In genomic region chr12:119241049-119241448, GRCh38 we compare ENCODE assay signal across 14 cellular contexts.
A peak's percentile ranks its signal among the peaks of the same experiment; 100 is the strongest.
DNase-seq lines count a peak whose midpoint lies in the region; ATAC-seq and TF ChIP-seq lines count a peak whose summit lies in the region.
"Had no signal": no experiment of that assay in that cellular context is flagged by ENCODE, and none has a peak within 500 bp of the region (broad histone marks: within the 10 kb centered on the region; RNA-seq: fewer than 3 reads in every experiment).

No MANE protein-coding gene starts in this region.

- H3K4me1 ChIP-seq in left lung (no peaks in the 10 kb centered on the region), stomach (peaks cover 0 to 6% (median 2%) of the 10 kb centered on the region in 4 donors), endodermal cell (ENCODE audit: control insufficient read depth, insufficient read depth, low read length) (peaks cover 8% of the 10 kb centered on the region)

- H3K27ac Mint-ChIP-seq in endodermal cell = no peak overlapping the region
- H3K27ac Mint-ChIP-seq: CD4-positive, alpha-beta memory T cell had no signal

- H3K9me3 ChIP-seq in left lung (no peaks in the 10 kb centered on the region), stomach (no peaks in the 10 kb centered on the region), endodermal cell (ENCODE audit: control insufficient read depth, low read length) (no peaks in the 10 kb centered on the region)

- H3K36me3 ChIP-seq in left lung (no peaks in the 10 kb centered on the region), stomach (no peaks in the 10 kb centered on the region), endodermal cell (ENCODE audit: control insufficient read depth, insufficient read depth, low read length) (no peaks in the 10 kb centered on the region)

- H3K27me3 ChIP-seq in left lung (no peaks in the 10 kb centered on the region), stomach (no peaks in the 10 kb centered on the region), endodermal cell (ENCODE audit: control insufficient read depth, insufficient read depth, low read length, poor library complexity, severe bottlenecking) (no peaks in the 10 kb centered on the region)

- TF ChIP-seq POLR2A in stomach (IDR thresholded peaks at IDR 0.05) = no peak

- intact Hi-C loops in left lung (cut with DNase I) = no loop called here
- intact Hi-C loops in stomach (cut with DNase I; ENCODE audit: low total_unique reads) = no loop called here

- peak; percentile 72 for ATAC-seq in left lung
- no peak for ATAC-seq in GM18861 (IDR thresholded peaks at IDR 0.05; ENCODE audit: unreplicated experiment)
- no peak for ATAC-seq in HG03432 (IDR thresholded peaks at IDR 0.05; ENCODE audit: unreplicated experiment)

- peaks cover 5% of the 10 kb centered on the region for H3K27me3 Mint-ChIP-seq in endodermal cell (ENCODE audit: insufficient read depth)

- TF ChIP-seq CTCF in GM12865 (IDR thresholded peaks at IDR 0.05; ENCODE audit: insufficient read depth, low read depth, low read length, missing control alignments) (no peak), left lung (IDR thresholded peaks at IDR 0.05) (no peak), stomach (IDR thresholded peaks at IDR 0.05) (no peak), endodermal cell (conservative IDR thresholded peaks at IDR 0.05) (no peak)

- H3K9ac ChIP-seq in endodermal cell (ENCODE audit: extremely low read depth, low read length, poor library complexity, severe bottlenecking) = no peak overlapping the region
- H3K9ac ChIP-seq: GM23248 had no signal

- H3K4me1 Mint-ChIP-seq in endodermal cell = peaks cover 24% of the 10 kb centered on the region
- H3K4me1 Mint-ChIP-seq: CD4-positive, alpha-beta memory T cell had no signal

- H3K36me3 Mint-ChIP-seq in endodermal cell (ENCODE audit: low read depth) = no peaks in the 10 kb centered on the region
- H3K36me3 Mint-ChIP-seq: CD4-positive, alpha-beta memory T cell had no signal

- 21 to 46% (median 44%) methylated on average over 5 of the region's 5 CpGs for WGBS in stomach, 5 donors
- 97 to 100% methylated on average over 2 to 5 of the region's 5 CpGs for WGBS in endodermal cell (ENCODE audit: insufficient coverage in 1 of 2, insufficient read length in 1 of 2), 2 experiments

- TF ChIP-seq EP300 in stomach (IDR thresholded peaks at IDR 0.05) = no peak

- H3K27ac ChIP-seq in left lung = peak overlapping the region in 1 of 2 donors; percentile 30
- peak overlapping the region in 3 of 5 donors; percentile 8 to 54 (median 43) for H3K27ac ChIP-seq in stomach
- H3K27ac ChIP-seq in endodermal cell (ENCODE audit: low read depth, low read length) = no peak overlapping the region
- H3K27ac ChIP-seq: GM23248 had no signal

- H3K4me3 ChIP-seq in GM12865 (ENCODE audit: low read depth, low read length) = no peak overlapping the region
- H3K4me3 ChIP-seq in left lung = no peak overlapping the region
- no peak overlapping the region for H3K4me3 ChIP-seq in stomach
- no peak overlapping the region for H3K4me3 ChIP-seq in endodermal cell (ENCODE audit: low read length)
- H3K4me3 ChIP-seq: GM23248 had no signal

- H3K4me3 Mint-ChIP-seq in endodermal cell = no peak overlapping the region
- H3K4me3 Mint-ChIP-seq: CD4-positive, alpha-beta memory T cell had no signal

- DNase-seq in GM12865 (ENCODE audit: low read depth) (peak; percentile 37), left lung (no peak), stomach (no peak), endodermal cell (no peak)
- DNase-seq: C1 segment of cervical spinal cord; CD4-positive, alpha-beta memory T cell; DMS 273 treated with DMSO at 0.1 percent for 48 hours; DMS79 treated with DMSO at 0.1 percent for 48 hours; GF-D8; GM23248; H7; HCEC 1CT had no signal

- H3K9me3 Mint-ChIP-seq in endodermal cell = no peaks in the 10 kb centered on the region
